ENCODE assay signal across 1 cellular context in the genomic region with DNA sequence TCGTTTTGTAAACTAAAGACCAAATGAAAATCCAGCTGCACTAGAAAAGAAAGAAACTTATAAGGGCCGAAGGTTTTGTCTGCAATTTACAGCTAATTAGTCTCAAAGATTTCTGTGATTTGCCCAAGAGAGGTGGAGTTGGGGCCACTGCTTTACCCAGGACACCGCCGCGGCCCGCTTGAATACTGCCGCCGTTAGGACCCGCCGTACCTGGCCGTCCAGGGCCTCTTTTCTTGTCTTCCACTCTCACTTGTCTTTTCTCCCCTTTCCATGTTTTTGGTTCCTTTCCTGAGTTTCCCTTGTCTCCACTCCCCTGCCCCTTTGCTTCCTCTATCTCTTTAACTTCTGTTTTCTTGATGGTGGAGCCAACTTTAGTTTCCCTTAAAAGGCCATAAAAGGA.
TF ChIP-seq lines count a peak whose summit lies in the region.

No MANE protein-coding gene starts in this region.

TF ChIP-seq in K562, 482 proteins besides CTCF, POLR2A, EP300 and RAD21 (continued from another document and continues in another):
- TF ChIP-seq NFYB (IDR thresholded peaks at IDR 0.05; ENCODE audit: extremely low read depth, insufficient read length) (no peak), SIN3A (IDR thresholded peaks at IDR 0.05; ENCODE audit: borderline replicate concordance in 2 of 2, control insufficient read depth in 1 of 2, low read depth in 2 of 2, low read length in 2 of 2) (no peak), OTX1 (CRISPR knock-in tag; IDR thresholded peaks at IDR 0.05) (0 out of 2 replicates have a peak, but pooled peaks have one; percentile 67), TRIM25 (IDR thresholded peaks at IDR 0.05; ENCODE audit: borderline replicate concordance) (no peak), NFE2L1 (tag; IDR thresholded peaks at IDR 0.05; ENCODE audit: borderline replicate concordance, low read depth) (no peak), MEIS2 (IDR thresholded peaks at IDR 0.05; ENCODE audit: partially characterized antibody) (no peak), SMARCA4 (IDR thresholded peaks at IDR 0.05) (peak; percentile 32; the same call in 1 of the 2 replicates), NR0B1 (IDR thresholded peaks at IDR 0.05; ENCODE audit: partially characterized antibody) (no peak), CBFB (CRISPR knock-in tag; IDR thresholded peaks at IDR 0.05) (no peak), ARHGAP35 (IDR thresholded peaks at IDR 0.05; ENCODE audit: partially characterized antibody) (no peak), HCFC1 (IDR thresholded peaks at IDR 0.05; ENCODE audit: low read depth, low read length) (no peak), TAL1 (IDR thresholded peaks at IDR 0.05) (no peak), PHF21A (IDR thresholded peaks at IDR 0.05; ENCODE audit: borderline replicate concordance, low read depth) (0 out of 2 replicates have a peak, but pooled peaks have one; percentile 31), MTA1 (IDR thresholded peaks at IDR 0.05; ENCODE audit: borderline replicate concordance) (no peak), ZFP36 (IDR thresholded peaks at IDR 0.05; ENCODE audit: low read depth, low read length, partially characterized antibody) (no peak), U2AF1 (optimal IDR thresholded peaks at IDR 0.05; ENCODE audit: low read depth, low read length) (no peak), RB1 (IDR thresholded peaks at IDR 0.05; ENCODE audit: low read depth) (no peak), HMG20A (CRISPR knock-in tag; conservative IDR thresholded peaks at IDR 0.05) (no peak), BCOR (IDR thresholded peaks at IDR 0.05) (no peak), BCL6 (CRISPR knock-in tag; IDR thresholded peaks at IDR 0.05) (no peak), ZNF175 (CRISPR knock-in tag; IDR thresholded peaks at IDR 0.05; ENCODE audit: low read depth) (peak; percentile 5; the same call in 1 of the 2 replicates), BMI1 (IDR thresholded peaks at IDR 0.05; ENCODE audit: low read length) (no peak), SMARCC2 (IDR thresholded peaks at IDR 0.05; ENCODE audit: low read depth) (no peak), NR4A1 (CRISPR knock-in tag; IDR thresholded peaks at IDR 0.05) (no peak), NR4A1 (tag; IDR thresholded peaks at IDR 0.05) (no peak), STAT6 (CRISPR knock-in tag; IDR thresholded peaks at IDR 0.05) (no peak), HNRNPH1 (optimal IDR thresholded peaks at IDR 0.05; ENCODE audit: low read depth, low read length) (no peak), SRF (CRISPR knock-in tag; IDR thresholded peaks at IDR 0.05) (peak in 1 of 2 experiments; percentile 50; a peak in 1 of 4 replicates), YY1 (IDR thresholded peaks at IDR 0.05; ENCODE audit: borderline replicate concordance in 1 of 3, control insufficient read depth in 1 of 3, extremely low read depth in 1 of 3, insufficient read depth in 3 of 3, insufficient read length in 1 of 3, insufficient replicate concordance in 2 of 3, low read depth in 1 of 3, low read length in 2 of 3) (no peak), TAF9B (IDR thresholded peaks at IDR 0.05; ENCODE audit: partially characterized antibody) (no peak)
- TF ChIP-seq, protein P1, sequence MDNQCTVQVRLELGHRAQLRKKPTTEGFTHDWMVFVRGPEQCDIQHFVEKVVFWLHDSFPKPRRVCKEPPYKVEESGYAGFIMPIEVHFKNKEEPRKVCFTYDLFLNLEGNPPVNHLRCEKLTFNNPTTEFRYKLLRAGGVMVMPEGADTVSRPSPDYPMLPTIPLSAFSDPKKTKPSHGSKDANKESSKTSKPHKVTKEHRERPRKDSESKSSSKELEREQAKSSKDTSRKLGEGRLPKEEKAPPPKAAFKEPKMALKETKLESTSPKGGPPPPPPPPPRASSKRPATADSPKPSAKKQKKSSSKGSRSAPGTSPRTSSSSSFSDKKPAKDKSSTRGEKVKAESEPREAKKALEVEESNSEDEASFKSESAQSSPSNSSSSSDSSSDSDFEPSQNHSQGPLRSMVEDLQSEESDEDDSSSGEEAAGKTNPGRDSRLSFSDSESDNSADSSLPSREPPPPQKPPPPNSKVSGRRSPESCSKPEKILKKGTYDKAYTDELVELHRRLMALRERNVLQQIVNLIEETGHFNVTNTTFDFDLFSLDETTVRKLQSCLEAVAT (IDR thresholded peaks at IDR 0.05) = peak in 1 of 2 experiments; percentile 74; a peak in 2 of 4 replicates
- TF ChIP-seq, protein P2, sequence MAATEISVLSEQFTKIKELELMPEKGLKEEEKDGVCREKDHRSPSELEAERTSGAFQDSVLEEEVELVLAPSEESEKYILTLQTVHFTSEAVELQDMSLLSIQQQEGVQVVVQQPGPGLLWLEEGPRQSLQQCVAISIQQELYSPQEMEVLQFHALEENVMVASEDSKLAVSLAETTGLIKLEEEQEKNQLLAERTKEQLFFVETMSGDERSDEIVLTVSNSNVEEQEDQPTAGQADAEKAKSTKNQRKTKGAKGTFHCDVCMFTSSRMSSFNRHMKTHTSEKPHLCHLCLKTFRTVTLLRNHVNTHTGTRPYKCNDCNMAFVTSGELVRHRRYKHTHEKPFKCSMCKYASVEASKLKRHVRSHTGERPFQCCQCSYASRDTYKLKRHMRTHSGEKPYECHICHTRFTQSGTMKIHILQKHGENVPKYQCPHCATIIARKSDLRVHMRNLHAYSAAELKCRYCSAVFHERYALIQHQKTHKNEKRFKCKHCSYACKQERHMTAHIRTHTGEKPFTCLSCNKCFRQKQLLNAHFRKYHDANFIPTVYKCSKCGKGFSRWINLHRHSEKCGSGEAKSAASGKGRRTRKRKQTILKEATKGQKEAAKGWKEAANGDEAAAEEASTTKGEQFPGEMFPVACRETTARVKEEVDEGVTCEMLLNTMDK (IDR thresholded peaks at IDR 0.05; ENCODE audit: borderline replicate concordance, insufficient read depth, low read depth, low read length, poor library complexity, severe bottlenecking) = no peak
- TF ChIP-seq, protein P3, sequence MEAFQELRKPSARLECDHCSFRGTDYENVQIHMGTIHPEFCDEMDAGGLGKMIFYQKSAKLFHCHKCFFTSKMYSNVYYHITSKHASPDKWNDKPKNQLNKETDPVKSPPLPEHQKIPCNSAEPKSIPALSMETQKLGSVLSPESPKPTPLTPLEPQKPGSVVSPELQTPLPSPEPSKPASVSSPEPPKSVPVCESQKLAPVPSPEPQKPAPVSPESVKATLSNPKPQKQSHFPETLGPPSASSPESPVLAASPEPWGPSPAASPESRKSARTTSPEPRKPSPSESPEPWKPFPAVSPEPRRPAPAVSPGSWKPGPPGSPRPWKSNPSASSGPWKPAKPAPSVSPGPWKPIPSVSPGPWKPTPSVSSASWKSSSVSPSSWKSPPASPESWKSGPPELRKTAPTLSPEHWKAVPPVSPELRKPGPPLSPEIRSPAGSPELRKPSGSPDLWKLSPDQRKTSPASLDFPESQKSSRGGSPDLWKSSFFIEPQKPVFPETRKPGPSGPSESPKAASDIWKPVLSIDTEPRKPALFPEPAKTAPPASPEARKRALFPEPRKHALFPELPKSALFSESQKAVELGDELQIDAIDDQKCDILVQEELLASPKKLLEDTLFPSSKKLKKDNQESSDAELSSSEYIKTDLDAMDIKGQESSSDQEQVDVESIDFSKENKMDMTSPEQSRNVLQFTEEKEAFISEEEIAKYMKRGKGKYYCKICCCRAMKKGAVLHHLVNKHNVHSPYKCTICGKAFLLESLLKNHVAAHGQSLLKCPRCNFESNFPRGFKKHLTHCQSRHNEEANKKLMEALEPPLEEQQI (IDR thresholded peaks at IDR 0.05) = no peak
- TF ChIP-seq, protein P4, sequence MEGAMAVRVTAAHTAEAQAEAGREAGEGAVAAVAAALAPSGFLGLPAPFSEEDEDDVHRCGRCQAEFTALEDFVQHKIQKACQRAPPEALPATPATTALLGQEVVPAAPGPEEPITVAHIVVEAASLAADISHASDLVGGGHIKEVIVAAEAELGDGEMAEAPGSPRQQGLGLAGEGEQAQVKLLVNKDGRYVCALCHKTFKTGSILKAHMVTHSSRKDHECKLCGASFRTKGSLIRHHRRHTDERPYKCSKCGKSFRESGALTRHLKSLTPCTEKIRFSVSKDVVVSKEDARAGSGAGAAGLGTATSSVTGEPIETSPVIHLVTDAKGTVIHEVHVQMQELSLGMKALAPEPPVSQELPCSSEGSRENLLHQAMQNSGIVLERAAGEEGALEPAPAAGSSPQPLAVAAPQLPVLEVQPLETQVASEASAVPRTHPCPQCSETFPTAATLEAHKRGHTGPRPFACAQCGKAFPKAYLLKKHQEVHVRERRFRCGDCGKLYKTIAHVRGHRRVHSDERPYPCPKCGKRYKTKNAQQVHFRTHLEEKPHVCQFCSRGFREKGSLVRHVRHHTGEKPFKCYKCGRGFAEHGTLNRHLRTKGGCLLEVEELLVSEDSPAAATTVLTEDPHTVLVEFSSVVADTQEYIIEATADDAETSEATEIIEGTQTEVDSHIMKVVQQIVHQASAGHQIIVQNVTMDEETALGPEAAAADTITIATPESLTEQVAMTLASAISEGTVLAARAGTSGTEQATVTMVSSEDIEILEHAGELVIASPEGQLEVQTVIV (CRISPR knock-in tag; IDR thresholded peaks at IDR 0.05; ENCODE audit: borderline replicate concordance) = no peak
- TF ChIP-seq, protein P5, sequence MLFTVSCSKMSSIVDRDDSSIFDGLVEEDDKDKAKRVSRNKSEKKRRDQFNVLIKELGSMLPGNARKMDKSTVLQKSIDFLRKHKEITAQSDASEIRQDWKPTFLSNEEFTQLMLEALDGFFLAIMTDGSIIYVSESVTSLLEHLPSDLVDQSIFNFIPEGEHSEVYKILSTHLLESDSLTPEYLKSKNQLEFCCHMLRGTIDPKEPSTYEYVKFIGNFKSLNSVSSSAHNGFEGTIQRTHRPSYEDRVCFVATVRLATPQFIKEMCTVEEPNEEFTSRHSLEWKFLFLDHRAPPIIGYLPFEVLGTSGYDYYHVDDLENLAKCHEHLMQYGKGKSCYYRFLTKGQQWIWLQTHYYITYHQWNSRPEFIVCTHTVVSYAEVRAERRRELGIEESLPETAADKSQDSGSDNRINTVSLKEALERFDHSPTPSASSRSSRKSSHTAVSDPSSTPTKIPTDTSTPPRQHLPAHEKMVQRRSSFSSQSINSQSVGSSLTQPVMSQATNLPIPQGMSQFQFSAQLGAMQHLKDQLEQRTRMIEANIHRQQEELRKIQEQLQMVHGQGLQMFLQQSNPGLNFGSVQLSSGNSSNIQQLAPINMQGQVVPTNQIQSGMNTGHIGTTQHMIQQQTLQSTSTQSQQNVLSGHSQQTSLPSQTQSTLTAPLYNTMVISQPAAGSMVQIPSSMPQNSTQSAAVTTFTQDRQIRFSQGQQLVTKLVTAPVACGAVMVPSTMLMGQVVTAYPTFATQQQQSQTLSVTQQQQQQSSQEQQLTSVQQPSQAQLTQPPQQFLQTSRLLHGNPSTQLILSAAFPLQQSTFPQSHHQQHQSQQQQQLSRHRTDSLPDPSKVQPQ (CRISPR knock-in tag; IDR thresholded peaks at IDR 0.05; ENCODE audit: borderline replicate concordance) = no peak
- TF ChIP-seq, protein P6, sequence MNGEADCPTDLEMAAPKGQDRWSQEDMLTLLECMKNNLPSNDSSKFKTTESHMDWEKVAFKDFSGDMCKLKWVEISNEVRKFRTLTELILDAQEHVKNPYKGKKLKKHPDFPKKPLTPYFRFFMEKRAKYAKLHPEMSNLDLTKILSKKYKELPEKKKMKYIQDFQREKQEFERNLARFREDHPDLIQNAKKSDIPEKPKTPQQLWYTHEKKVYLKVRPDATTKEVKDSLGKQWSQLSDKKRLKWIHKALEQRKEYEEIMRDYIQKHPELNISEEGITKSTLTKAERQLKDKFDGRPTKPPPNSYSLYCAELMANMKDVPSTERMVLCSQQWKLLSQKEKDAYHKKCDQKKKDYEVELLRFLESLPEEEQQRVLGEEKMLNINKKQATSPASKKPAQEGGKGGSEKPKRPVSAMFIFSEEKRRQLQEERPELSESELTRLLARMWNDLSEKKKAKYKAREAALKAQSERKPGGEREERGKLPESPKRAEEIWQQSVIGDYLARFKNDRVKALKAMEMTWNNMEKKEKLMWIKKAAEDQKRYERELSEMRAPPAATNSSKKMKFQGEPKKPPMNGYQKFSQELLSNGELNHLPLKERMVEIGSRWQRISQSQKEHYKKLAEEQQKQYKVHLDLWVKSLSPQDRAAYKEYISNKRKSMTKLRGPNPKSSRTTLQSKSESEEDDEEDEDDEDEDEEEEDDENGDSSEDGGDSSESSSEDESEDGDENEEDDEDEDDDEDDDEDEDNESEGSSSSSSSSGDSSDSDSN (IDR thresholded peaks at IDR 0.05; ENCODE audit: borderline replicate concordance in 1 of 2, low read depth in 2 of 2, low read length in 2 of 2) = 0 out of 4 replicates have a peak, but pooled peaks of 1 of the 2 experiments have one; percentile 26
